9 cellular contexts compared by ENCODE assay signal in the genomic region with DNA sequence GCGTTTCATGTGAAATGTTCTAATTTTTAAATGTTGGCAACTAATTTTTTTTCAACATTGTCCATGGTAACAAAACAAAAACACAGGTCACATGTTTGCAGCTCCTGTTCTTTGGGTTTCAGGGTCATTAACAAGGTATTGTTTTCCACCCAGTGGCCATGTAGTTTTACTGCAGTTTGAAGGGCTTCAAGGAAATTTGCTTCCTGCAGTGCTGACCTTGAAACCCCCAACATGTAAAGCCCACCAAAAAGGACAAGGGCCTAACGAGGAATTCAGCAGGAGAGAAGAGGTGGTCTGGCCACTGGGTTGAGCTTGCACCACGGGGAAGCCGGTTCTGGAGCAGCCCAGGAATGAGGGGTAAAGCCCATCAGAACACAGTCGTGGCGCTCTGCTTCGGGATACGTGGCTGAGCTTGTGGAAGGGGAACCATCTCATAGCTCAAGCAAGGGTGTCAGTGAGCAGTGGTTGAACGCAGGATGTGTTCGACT. TPM values are rescaled to one million over a fixed set of nuclear protein-coding genes. Genes with fewer than 3 reads are reported as not detected.
A peak's percentile ranks its signal among the peaks of the same experiment; 100 is the strongest.
DNase-seq lines count a peak whose midpoint lies in the region; ATAC-seq, FAIRE-seq and TF ChIP-seq lines count a peak whose summit lies in the region.
"Had no signal": no experiment of that assay in that cellular context is flagged by ENCODE, and none has a peak within 500 bp of the region (broad histone marks: within the 10 kb centered on the region; RNA-seq: fewer than 3 reads in every experiment).

No MANE protein-coding gene starts in this region.

- in situ Hi-C loops in Caki2 (cut with HindIII; ENCODE audit: low pct_unique_long_range_greater_than_20kb, low sequenced_read_pairs) = no loop called here

- no peak overlapping the region for H3K27ac Mint-ChIP-seq in T-helper 2 cell treated with Interferon-gamma antibody and Interleukin-4, amounts not matched to agents 5 μg/mL and 100 μg/mL, for 36 hours

- H3K4me3 Mint-ChIP-seq in T-helper 2 cell treated with Interferon-gamma antibody and Interleukin-4, amounts not matched to agents 5 μg/mL and 100 μg/mL, for 36 hours = no peak overlapping the region

- 45 to 56% (median 47%) methylated on average over 10 of the region's 10 CpGs for WGBS in psoas muscle, 3 donors

- TF ChIP-seq CTCF in psoas muscle (IDR thresholded peaks at IDR 0.05) = peak; percentile 52

- H3K27ac ChIP-seq in psoas muscle = peak overlapping the region; percentile 33
- no peak overlapping the region for H3K27ac ChIP-seq in effector memory CD4-positive, alpha-beta T cell (ENCODE audit: insufficient read depth, low read length, poor library complexity, severe bottlenecking)
- H3K27ac ChIP-seq: parathyroid adenoma had no signal

- H3K4me3 ChIP-seq in psoas muscle = no peak overlapping the region
- H3K4me3 ChIP-seq in effector memory CD4-positive, alpha-beta T cell (ENCODE audit: insufficient read depth, low read depth, low read length, poor library complexity, severe bottlenecking) = no peak overlapping the region

- no peaks in the 10 kb centered on the region for H3K36me3 Mint-ChIP-seq in T-helper 2 cell treated with Interferon-gamma antibody and Interleukin-4, amounts not matched to agents 5 μg/mL and 100 μg/mL, for 36 hours (ENCODE audit: low read depth)

- no peak for TF ChIP-seq POLR2A in H54 (IDR thresholded peaks at IDR 0.05; ENCODE audit: low read depth, low read length)

- DNase-seq in Caki2 (ENCODE audit: low read depth) (peak; percentile 35), H54 (ENCODE audit: insufficient read length, low spot score) (peak; percentile 44), OCI-M1 (lab: John Stamatoyannopoulos, UW) (peak; percentile 49), fibroblast of gingiva (ENCODE audit: low read depth) (peak; percentile 23), psoas muscle (no peak), middle frontal gyrus (ENCODE audit: extremely low spot score, low spot score) (no peak)
- DNase-seq in effector memory CD4-positive, alpha-beta T cell = no peak
- no peak for DNase-seq in T-helper 2 cell treated with Interferon-gamma antibody and Interleukin-4, amounts not matched to agents 5 μg/mL and 100 μg/mL, for 36 hours (ENCODE audit: low spot score)

- peak; percentile 71 for FAIRE-seq in H54 (lab: Jason Lieb, UNC)

- no peaks in the 10 kb centered on the region for H3K36me3 ChIP-seq in psoas muscle (ENCODE audit: insufficient read depth in 1 of 2, low read depth in 1 of 2)
- no peaks in the 10 kb centered on the region for H3K36me3 ChIP-seq in effector memory CD4-positive, alpha-beta T cell (ENCODE audit: control insufficient read depth, insufficient read depth, low read length)

- no peaks in the 10 kb centered on the region for H3K4me1 Mint-ChIP-seq in T-helper 2 cell treated with Interferon-gamma antibody and Interleukin-4, amounts not matched to agents 5 μg/mL and 100 μg/mL, for 36 hours (ENCODE audit: low read depth)

- H3K9me3 ChIP-seq in psoas muscle = no peaks in the 10 kb centered on the region
- no peaks in the 10 kb centered on the region for H3K9me3 ChIP-seq in effector memory CD4-positive, alpha-beta T cell (ENCODE audit: control insufficient read depth, low read length)

- no peaks in the 10 kb centered on the region for H3K9me3 Mint-ChIP-seq in T-helper 2 cell treated with Interferon-gamma antibody and Interleukin-4, amounts not matched to agents 5 μg/mL and 100 μg/mL, for 36 hours

- intact Hi-C loops in psoas muscle (cut with DNase I) = no loop called here

- H3K27me3 Mint-ChIP-seq in T-helper 2 cell treated with Interferon-gamma antibody and Interleukin-4, amounts not matched to agents 5 μg/mL and 100 μg/mL, for 36 hours (ENCODE audit: low read depth) = peaks cover 16% of the 10 kb centered on the region

- peak; percentile 51 to 94 (median 78) for ATAC-seq in psoas muscle

- peaks cover 13% of the 10 kb centered on the region for H3K4me1 ChIP-seq in psoas muscle
- H3K4me1 ChIP-seq in effector memory CD4-positive, alpha-beta T cell (ENCODE audit: control insufficient read depth, insufficient read depth, low read length, poor library complexity, severe bottlenecking) = no peaks in the 10 kb centered on the region
- H3K4me1 ChIP-seq: parathyroid adenoma had no signal

- H3K27me3 ChIP-seq in psoas muscle (ENCODE audit: insufficient read depth in 3 of 3, low read length in 2 of 3) = no peaks in the 10 kb centered on the region
- H3K27me3 ChIP-seq in effector memory CD4-positive, alpha-beta T cell (replicated peaks; ENCODE audit: control insufficient read depth, insufficient read depth, low read length, poor library complexity, severe bottlenecking) = no peaks in the 10 kb centered on the region

RNA-seq across cellular contexts. Expression of a gene that starts 13.9 kb away (rescaled TPM):
- not detected in 2 replicates for total RNA-seq in Caki2 (2014; rRNA removed; shearing (Covaris generic); ENCODE audit: low replicate concordance)
- total RNA-seq in psoas muscle = 100 to 1,000 TPM in 1 of 4 donors, 10 to 100 TPM in 3; 40.9 to 213 (median 73.2) TPM
- 10 to 100 TPM in 1 of 3 donors, 1 to 10 TPM in 2; 5.1 to 22.9 (median 8.2) TPM for polyA plus RNA-seq in psoas muscle

Comparison
In these comparisons a context has a peak if more than half of its experiments do, and no peak if none do; other contexts are left out.
1. DNase-seq: peak in Caki2 (single experiment), H54 (single experiment), OCI-M1 (single experiment) and fibroblast of gingiva (single experiment); none in psoas muscle (0 of 2), middle frontal gyrus (single experiment), effector memory CD4-positive, alpha-beta T cell (0 of 3) and T-helper 2 cell treated with Interferon-gamma antibody and Interleukin-4, amounts not matched to agents 5 μg/mL and 100 μg/mL, for 36 hours (single experiment).
2. RNA of a gene that starts 13.9 kb away (total RNA-seq): 40.9 to 213 TPM in psoas muscle; not detected in Caki2; every median in the first group is over 10 times any median in the second.